1 cellular context compared by ENCODE assay signal in the genomic region with DNA sequence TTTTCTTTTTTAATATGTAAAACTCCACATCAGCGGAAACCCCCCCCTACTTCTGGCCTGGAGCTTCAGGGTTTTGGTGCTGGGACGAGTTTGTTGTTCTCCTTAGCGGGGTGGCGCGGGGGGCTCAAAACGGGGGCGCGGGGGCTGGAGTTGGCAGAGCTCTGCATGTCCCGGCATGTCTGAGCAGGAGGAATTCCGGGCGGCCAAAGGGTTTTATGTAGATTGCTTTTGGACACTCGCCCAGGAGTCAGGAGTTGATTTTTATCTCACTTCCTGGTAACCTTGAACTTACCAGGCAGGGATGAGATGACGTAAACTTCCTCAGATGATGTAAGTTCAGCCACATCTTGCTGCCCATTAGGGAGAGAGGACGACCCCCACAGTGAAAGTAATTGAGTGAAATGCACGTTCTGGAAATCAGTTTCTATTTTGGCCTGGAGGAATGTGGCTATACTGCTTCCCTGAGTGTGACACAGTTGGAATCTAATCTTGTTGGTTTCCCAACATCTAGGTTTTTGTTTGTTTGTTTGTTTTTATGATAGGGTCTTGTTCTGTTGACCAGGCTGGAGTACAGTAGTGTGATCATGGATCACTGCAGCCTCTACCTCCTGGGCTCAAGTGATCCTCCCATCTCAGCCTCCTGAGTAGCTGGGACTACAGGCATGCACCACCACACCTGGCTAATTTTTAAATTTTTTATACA.
A peak's percentile ranks its signal among the peaks of the same experiment; 100 is the strongest.
TF ChIP-seq lines count a peak whose summit lies in the region.

No MANE protein-coding gene starts in this region.

TF ChIP-seq in K562, 482 proteins besides CTCF, POLR2A, EP300 and RAD21 (continued from another document and continues in another):
- TF ChIP-seq, protein P1, sequence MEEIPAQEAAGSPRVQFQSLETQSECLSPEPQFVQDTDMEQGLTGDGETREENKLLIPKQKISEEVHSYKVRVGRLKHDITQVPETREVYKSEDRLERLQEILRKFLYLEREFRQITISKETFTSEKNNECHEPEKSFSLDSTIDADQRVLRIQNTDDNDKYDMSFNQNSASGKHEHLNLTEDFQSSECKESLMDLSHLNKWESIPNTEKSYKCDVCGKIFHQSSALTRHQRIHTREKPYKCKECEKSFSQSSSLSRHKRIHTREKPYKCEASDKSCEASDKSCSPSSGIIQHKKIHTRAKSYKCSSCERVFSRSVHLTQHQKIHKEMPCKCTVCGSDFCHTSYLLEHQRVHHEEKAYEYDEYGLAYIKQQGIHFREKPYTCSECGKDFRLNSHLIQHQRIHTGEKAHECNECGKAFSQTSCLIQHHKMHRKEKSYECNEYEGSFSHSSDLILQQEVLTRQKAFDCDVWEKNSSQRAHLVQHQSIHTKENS (CRISPR knock-in tag; IDR thresholded peaks at IDR 0.05) = no peak
- TF ChIP-seq TAF7 (tag; IDR thresholded peaks at IDR 0.05) (peak; percentile 53; the same call in 1 of the 2 replicates), CBFB (CRISPR knock-in tag; IDR thresholded peaks at IDR 0.05) (no peak), NUFIP1 (IDR thresholded peaks at IDR 0.05; ENCODE audit: partially characterized antibody) (no peak), POLR2G (IDR thresholded peaks at IDR 0.05; ENCODE audit: low read depth, low read length) (0 out of 2 replicates have a peak, but pooled peaks have one; percentile 13), CBFA2T2 (conservative IDR thresholded peaks at IDR 0.05) (no peak), XRCC4 (IDR thresholded peaks at IDR 0.05; ENCODE audit: extremely low read depth, insufficient read depth, insufficient read length) (no peak), SIN3B (IDR thresholded peaks at IDR 0.05; ENCODE audit: low read depth) (no peak), TGIF2 (CRISPR knock-in tag; IDR thresholded peaks at IDR 0.05) (no peak), RUNX1 (IDR thresholded peaks at IDR 0.05; ENCODE audit: low read depth) (no peak), BRCA1 (IDR thresholded peaks at IDR 0.05) (no peak), BRCA1 (CRISPR knock-in tag; IDR thresholded peaks at IDR 0.05) (no peak), NFE2 (IDR thresholded peaks at IDR 0.05; ENCODE audit: low read depth) (peak; percentile 25; the same call in 1 of the 2 replicates), ZNF57 (CRISPR knock-in tag; IDR thresholded peaks at IDR 0.05) (no peak), ZNF140 (CRISPR knock-in tag; IDR thresholded peaks at IDR 0.05) (no peak), EP400 (IDR thresholded peaks at IDR 0.05) (peak; percentile 92), ZNF76 (CRISPR knock-in tag; IDR thresholded peaks at IDR 0.05; ENCODE audit: borderline replicate concordance) (no peak), RNF2 (IDR thresholded peaks at IDR 0.05) (peak; percentile 98), KDM2B (CRISPR knock-in tag; IDR thresholded peaks at IDR 0.05) (no peak), ZNF584 (CRISPR knock-in tag; IDR thresholded peaks at IDR 0.05; ENCODE audit: low read depth) (peak; percentile 92), KLF16 (IDR thresholded peaks at IDR 0.05) (no peak), ASH1L (IDR thresholded peaks at IDR 0.05; ENCODE audit: borderline replicate concordance, low read depth, partially characterized antibody) (no peak), NONO (IDR thresholded peaks at IDR 0.05; ENCODE audit: low read depth in 2 of 2, low read length in 1 of 2) (0 out of 4 replicates have a peak, but pooled peaks of 1 of the 2 experiments have one; percentile 10), SMARCE1 (IDR thresholded peaks at IDR 0.05) (peak; percentile 87), WHSC1 (IDR thresholded peaks at IDR 0.05; ENCODE audit: low read length) (no peak), MYC (IDR thresholded peaks at IDR 0.05; ENCODE audit: low read depth, low read length) (peak; percentile 66; the same call in 1 of the 2 replicates), MYC (CRISPR knock-in tag; IDR thresholded peaks at IDR 0.05; ENCODE audit: borderline replicate concordance, low read depth) (peak; percentile 18; the same call in 1 of the 2 replicates), RBM14 (IDR thresholded peaks at IDR 0.05; ENCODE audit: borderline replicate concordance, insufficient read depth, low read depth, low read length) (no peak), ZNF282 (CRISPR knock-in tag; IDR thresholded peaks at IDR 0.05) (no peak), ZNF263 (CRISPR knock-in tag; IDR thresholded peaks at IDR 0.05; ENCODE audit: borderline replicate concordance) (no peak), PRPF4 (IDR thresholded peaks at IDR 0.05; ENCODE audit: insufficient read depth, low read depth, low read length, poor library complexity, severe bottlenecking) (no peak), BDP1 (IDR thresholded peaks at IDR 0.05; ENCODE audit: insufficient read depth, insufficient read length) (no peak), EWSR1 (IDR thresholded peaks at IDR 0.05; ENCODE audit: borderline replicate concordance, low read depth, partially characterized antibody) (no peak), ZNF644 (tag; IDR thresholded peaks at IDR 0.05; ENCODE audit: low read depth) (peak; percentile 66; the same call in 1 of the 2 replicates), ZNF174 (CRISPR knock-in tag; IDR thresholded peaks at IDR 0.05) (no peak), RBFOX2 (IDR thresholded peaks at IDR 0.05; ENCODE audit: low read depth, low read length) (peak; percentile 53), SETDB1 (IDR thresholded peaks at IDR 0.05; ENCODE audit: low read length) (no peak), ADNP (tag; IDR thresholded peaks at IDR 0.05) (no peak), ERF (CRISPR knock-in tag; IDR thresholded peaks at IDR 0.05) (no peak), ZNF143 (CRISPR knock-in tag; IDR thresholded peaks at IDR 0.05) (no peak), TCFL5 (CRISPR knock-in tag; conservative IDR thresholded peaks at IDR 0.05) (peak; percentile 69; the same call in 1 of the 2 replicates), TAF9B (IDR thresholded peaks at IDR 0.05; ENCODE audit: partially characterized antibody) (peak; percentile 92), CCNT2 (IDR thresholded peaks at IDR 0.05; ENCODE audit: borderline replicate concordance, extremely low read depth, insufficient read length, low read depth, low read length) (no peak), ZNF431 (CRISPR knock-in tag; IDR thresholded peaks at IDR 0.05) (no peak), MAFK (IDR thresholded peaks at IDR 0.05; ENCODE audit: low read length) (no peak), KLF1 (tag; IDR thresholded peaks at IDR 0.05) (no peak)
- TF ChIP-seq, protein P2, sequence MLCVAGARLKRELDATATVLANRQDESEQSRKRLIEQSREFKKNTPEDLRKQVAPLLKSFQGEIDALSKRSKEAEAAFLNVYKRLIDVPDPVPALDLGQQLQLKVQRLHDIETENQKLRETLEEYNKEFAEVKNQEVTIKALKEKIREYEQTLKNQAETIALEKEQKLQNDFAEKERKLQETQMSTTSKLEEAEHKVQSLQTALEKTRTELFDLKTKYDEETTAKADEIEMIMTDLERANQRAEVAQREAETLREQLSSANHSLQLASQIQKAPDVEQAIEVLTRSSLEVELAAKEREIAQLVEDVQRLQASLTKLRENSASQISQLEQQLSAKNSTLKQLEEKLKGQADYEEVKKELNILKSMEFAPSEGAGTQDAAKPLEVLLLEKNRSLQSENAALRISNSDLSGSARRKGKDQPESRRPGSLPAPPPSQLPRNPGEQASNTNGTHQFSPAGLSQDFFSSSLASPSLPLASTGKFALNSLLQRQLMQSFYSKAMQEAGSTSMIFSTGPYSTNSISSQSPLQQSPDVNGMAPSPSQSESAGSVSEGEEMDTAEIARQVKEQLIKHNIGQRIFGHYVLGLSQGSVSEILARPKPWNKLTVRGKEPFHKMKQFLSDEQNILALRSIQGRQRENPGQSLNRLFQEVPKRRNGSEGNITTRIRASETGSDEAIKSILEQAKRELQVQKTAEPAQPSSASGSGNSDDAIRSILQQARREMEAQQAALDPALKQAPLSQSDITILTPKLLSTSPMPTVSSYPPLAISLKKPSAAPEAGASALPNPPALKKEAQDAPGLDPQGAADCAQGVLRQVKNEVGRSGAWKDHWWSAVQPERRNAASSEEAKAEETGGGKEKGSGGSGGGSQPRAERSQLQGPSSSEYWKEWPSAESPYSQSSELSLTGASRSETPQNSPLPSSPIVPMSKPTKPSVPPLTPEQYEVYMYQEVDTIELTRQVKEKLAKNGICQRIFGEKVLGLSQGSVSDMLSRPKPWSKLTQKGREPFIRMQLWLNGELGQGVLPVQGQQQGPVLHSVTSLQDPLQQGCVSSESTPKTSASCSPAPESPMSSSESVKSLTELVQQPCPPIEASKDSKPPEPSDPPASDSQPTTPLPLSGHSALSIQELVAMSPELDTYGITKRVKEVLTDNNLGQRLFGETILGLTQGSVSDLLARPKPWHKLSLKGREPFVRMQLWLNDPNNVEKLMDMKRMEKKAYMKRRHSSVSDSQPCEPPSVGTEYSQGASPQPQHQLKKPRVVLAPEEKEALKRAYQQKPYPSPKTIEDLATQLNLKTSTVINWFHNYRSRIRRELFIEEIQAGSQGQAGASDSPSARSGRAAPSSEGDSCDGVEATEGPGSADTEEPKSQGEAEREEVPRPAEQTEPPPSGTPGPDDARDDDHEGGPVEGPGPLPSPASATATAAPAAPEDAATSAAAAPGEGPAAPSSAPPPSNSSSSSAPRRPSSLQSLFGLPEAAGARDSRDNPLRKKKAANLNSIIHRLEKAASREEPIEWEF (CRISPR knock-in tag; IDR thresholded peaks at IDR 0.05) = no peak
- TF ChIP-seq, protein P3, sequence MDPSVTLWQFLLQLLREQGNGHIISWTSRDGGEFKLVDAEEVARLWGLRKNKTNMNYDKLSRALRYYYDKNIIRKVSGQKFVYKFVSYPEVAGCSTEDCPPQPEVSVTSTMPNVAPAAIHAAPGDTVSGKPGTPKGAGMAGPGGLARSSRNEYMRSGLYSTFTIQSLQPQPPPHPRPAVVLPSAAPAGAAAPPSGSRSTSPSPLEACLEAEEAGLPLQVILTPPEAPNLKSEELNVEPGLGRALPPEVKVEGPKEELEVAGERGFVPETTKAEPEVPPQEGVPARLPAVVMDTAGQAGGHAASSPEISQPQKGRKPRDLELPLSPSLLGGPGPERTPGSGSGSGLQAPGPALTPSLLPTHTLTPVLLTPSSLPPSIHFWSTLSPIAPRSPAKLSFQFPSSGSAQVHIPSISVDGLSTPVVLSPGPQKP (CRISPR knock-in tag; IDR thresholded peaks at IDR 0.05) = no peak
- TF ChIP-seq, protein P4, sequence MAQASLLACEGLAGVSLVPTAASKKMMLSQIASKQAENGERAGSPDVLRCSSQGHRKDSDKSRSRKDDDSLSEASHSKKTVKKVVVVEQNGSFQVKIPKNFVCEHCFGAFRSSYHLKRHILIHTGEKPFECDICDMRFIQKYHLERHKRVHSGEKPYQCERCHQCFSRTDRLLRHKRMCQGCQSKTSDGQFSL (CRISPR knock-in tag; IDR thresholded peaks at IDR 0.05) = peak; percentile 44; the same call in 1 of the 2 replicates
- TF ChIP-seq, protein P4 (tag; IDR thresholded peaks at IDR 0.05) = 0 out of 4 replicates have a peak, but pooled peaks of 1 of the 2 experiments have one; percentile 65
- TF ChIP-seq, protein P5, sequence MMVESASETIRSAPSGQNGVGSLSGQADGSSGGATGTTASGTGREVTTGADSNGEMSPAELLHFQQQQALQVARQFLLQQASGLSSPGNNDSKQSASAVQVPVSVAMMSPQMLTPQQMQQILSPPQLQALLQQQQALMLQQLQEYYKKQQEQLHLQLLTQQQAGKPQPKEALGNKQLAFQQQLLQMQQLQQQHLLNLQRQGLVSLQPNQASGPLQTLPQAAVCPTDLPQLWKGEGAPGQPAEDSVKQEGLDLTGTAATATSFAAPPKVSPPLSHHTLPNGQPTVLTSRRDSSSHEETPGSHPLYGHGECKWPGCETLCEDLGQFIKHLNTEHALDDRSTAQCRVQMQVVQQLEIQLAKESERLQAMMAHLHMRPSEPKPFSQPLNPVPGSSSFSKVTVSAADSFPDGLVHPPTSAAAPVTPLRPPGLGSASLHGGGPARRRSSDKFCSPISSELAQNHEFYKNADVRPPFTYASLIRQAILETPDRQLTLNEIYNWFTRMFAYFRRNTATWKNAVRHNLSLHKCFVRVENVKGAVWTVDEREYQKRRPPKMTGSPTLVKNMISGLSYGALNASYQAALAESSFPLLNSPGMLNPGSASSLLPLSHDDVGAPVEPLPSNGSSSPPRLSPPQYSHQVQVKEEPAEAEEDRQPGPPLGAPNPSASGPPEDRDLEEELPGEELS (CRISPR knock-in tag; IDR thresholded peaks at IDR 0.05; ENCODE audit: borderline replicate concordance) = no peak
- TF ChIP-seq, protein P6, sequence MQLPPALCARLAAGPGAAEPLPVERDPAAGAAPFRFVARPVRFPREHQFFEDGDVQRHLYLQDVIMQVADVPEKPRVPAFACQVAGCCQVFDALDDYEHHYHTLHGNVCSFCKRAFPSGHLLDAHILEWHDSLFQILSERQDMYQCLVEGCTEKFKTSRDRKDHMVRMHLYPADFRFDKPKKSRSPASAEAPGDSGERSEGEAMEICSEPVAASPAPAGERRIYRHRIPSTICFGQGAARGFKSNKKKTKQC (CRISPR knock-in tag; IDR thresholded peaks at IDR 0.05) = no peak
- TF ChIP-seq, protein P7, sequence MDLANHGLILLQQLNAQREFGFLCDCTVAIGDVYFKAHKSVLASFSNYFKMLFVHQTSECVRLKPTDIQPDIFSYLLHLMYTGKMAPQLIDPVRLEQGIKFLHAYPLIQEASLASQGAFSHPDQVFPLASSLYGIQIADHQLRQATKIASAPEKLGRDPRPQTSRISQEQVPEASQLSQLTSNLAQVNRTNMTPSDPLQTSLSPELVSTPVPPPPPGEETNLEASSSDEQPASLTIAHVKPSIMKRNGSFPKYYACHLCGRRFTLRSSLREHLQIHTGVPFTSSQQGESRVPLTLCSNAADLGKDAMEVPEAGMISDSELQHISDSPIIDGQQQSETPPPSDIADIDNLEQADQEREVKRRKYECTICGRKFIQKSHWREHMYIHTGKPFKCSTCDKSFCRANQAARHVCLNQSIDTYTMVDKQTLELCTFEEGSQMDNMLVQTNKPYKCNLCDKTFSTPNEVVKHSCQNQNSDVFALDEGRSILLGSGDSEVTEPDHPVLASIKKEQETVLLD (IDR thresholded peaks at IDR 0.05) = peak; percentile 63; the same call in 1 of the 2 replicates
- TF ChIP-seq, protein P8, sequence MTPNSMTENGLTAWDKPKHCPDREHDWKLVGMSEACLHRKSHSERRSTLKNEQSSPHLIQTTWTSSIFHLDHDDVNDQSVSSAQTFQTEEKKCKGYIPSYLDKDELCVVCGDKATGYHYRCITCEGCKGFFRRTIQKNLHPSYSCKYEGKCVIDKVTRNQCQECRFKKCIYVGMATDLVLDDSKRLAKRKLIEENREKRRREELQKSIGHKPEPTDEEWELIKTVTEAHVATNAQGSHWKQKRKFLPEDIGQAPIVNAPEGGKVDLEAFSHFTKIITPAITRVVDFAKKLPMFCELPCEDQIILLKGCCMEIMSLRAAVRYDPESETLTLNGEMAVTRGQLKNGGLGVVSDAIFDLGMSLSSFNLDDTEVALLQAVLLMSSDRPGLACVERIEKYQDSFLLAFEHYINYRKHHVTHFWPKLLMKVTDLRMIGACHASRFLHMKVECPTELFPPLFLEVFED (CRISPR knock-in tag; conservative IDR thresholded peaks at IDR 0.05) = peak; percentile 85; the same call in 1 of the 2 replicates
- TF ChIP-seq, protein P9, sequence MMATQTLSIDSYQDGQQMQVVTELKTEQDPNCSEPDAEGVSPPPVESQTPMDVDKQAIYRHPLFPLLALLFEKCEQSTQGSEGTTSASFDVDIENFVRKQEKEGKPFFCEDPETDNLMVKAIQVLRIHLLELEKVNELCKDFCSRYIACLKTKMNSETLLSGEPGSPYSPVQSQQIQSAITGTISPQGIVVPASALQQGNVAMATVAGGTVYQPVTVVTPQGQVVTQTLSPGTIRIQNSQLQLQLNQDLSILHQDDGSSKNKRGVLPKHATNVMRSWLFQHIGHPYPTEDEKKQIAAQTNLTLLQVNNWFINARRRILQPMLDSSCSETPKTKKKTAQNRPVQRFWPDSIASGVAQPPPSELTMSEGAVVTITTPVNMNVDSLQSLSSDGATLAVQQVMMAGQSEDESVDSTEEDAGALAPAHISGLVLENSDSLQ (IDR thresholded peaks at IDR 0.05) = peak; percentile 74
